Comparison of ENCODE assay signal across 13 cellular contexts in genomic region chr17:45093444-45094110, GRCh38. TPM values are rescaled to one million over a fixed set of nuclear protein-coding genes. Genes with fewer than 3 reads are reported as not detected.
DNase-seq lines count a peak whose midpoint lies in the region; ATAC-seq, FAIRE-seq and TF ChIP-seq lines count a peak whose summit lies in the region.
"Had no signal": no experiment of that assay in that cellular context is flagged by ENCODE, and none has a peak within 500 bp of the region (broad histone marks: within the 10 kb centered on the region; RNA-seq: fewer than 3 reads in every experiment).

No MANE protein-coding gene starts in this region.

- no peak overlapping the region for H3K4me3 ChIP-seq in brain microvascular endothelial cell (ENCODE audit: low read depth, low read length)
- H3K4me3 ChIP-seq in keratinocyte (ENCODE audit: control insufficient read depth in 2 of 3, extremely low read depth in 1 of 3, insufficient read depth in 2 of 3, low read depth in 1 of 3, low read length in 3 of 3) = no peak overlapping the region
- peak overlapping the region; percentile 35 to 45 (median 38) for H3K4me3 ChIP-seq in skeletal muscle tissue (ENCODE audit: low read length in 3 of 3)
- H3K4me3 ChIP-seq: GM23338 had no signal

- peak; percentile 7 for DNase-seq in H4 (ENCODE audit: low spot score)
- DNase-seq in brain microvascular endothelial cell = no peak
- DNase-seq in keratinocyte (ENCODE audit: low read depth, low spot score) = no peak
- no peak for DNase-seq in stimulated activated CD4-positive, alpha-beta T cell treated with anti-CD3 and anti-CD28 coated beads, Interleukin-2, amount 100 ng/mL, for 24 hours
- DNase-seq in COLO668 (lab: John Stamatoyannopoulos, UW; ENCODE audit: unreplicated experiment) = no peak
- no peak for DNase-seq in NCI-H345 (lab: John Stamatoyannopoulos, UW)
- DNase-seq: CD4-positive, alpha-beta memory T cell; NCI-H1694; stimulated activated CD4-positive, alpha-beta T cell treated with anti-CD3 and anti-CD28 coated beads, Interleukin-4, amount 100 ng/mL, for 4 hours had no signal

- FAIRE-seq in keratinocyte (lab: Jason Lieb, UNC) = no peak

- peak overlapping the region; percentile 53 for H3K9ac ChIP-seq in keratinocyte (ENCODE audit: control insufficient read depth, extremely low read depth, insufficient read depth, low read length)
- peak overlapping the region; percentile 45 to 77 (median 74) for H3K9ac ChIP-seq in skeletal muscle tissue (ENCODE audit: low read depth in 1 of 3, low read length in 3 of 3)

- no peaks in the 10 kb centered on the region for H3K9me1 ChIP-seq in keratinocyte (ENCODE audit: control insufficient read depth, extremely low read depth, insufficient read depth, low read length)

- peaks cover 31% of the 10 kb centered on the region for H3K4me1 ChIP-seq in keratinocyte (ENCODE audit: control insufficient read depth, extremely low read depth, insufficient read depth, low read length)
- peaks cover 40 to 55% (median 52%) of the 10 kb centered on the region in 3 donors for H3K4me1 ChIP-seq in skeletal muscle tissue (ENCODE audit: control insufficient read depth in 3 of 3, insufficient read depth in 3 of 3, low read length in 3 of 3)

- dilution Hi-C loops in keratinocyte (cut with MboI; ENCODE audit: extremely low pct_ligation_motif_present, low sequenced_read_pairs) = no loop called here

- H3K79me2 ChIP-seq in keratinocyte (ENCODE audit: control insufficient read depth, insufficient read depth, low read length) = peaks cover 4% of the 10 kb centered on the region

- H3K27ac ChIP-seq in brain microvascular endothelial cell (peak overlapping the region; percentile 71), keratinocyte (ENCODE audit: control insufficient read depth, insufficient read depth, low read length) (peak overlapping the region; percentile 75), skeletal muscle tissue (ENCODE audit: low read depth, low read length) (peak overlapping the region; percentile 92)
- H3K27ac ChIP-seq: HL-60 had no signal

- no peaks in the 10 kb centered on the region for H3K27me3 ChIP-seq in brain microvascular endothelial cell (replicated peaks)
- H3K27me3 ChIP-seq in keratinocyte (ENCODE audit: control insufficient read depth, extremely low read depth, insufficient read depth, low read length) = no peaks in the 10 kb centered on the region
- no peaks in the 10 kb centered on the region for H3K27me3 ChIP-seq in skeletal muscle tissue (ENCODE audit: control insufficient read depth in 3 of 3, insufficient read depth in 3 of 3, low read length in 3 of 3)

- ATAC-seq in HG03196 (IDR thresholded peaks at IDR 0.05; ENCODE audit: unreplicated experiment) = no peak
- ATAC-seq: GM23338 had no signal

- H3K4me2 ChIP-seq in keratinocyte (ENCODE audit: control insufficient read depth, extremely low read depth, insufficient read depth, low read depth, low read length) = peak overlapping the region; percentile 47
- H3K4me2 ChIP-seq: GM23338 had no signal

- in situ Hi-C loops in brain microvascular endothelial cell (cut with HindIII; ENCODE audit: low pct_ligation_motif_present, low sequenced_read_pairs) = no loop called here

- H3K9me3 ChIP-seq in keratinocyte (ENCODE audit: control insufficient read depth, low read depth, low read length) (peaks cover 4% of the 10 kb centered on the region), skeletal muscle tissue (ENCODE audit: control insufficient read depth in 3 of 3, low read length in 3 of 3) (no peaks in the 10 kb centered on the region)

- no peak for TF ChIP-seq CTCF in brain microvascular endothelial cell (IDR thresholded peaks at IDR 0.05; ENCODE audit: low read depth, low read length, missing control alignments)
- TF ChIP-seq CTCF in keratinocyte (optimal IDR thresholded peaks at IDR 0.05 in 1 of 3, IDR thresholded peaks at IDR 0.05 in 1 of 3, conservative IDR thresholded peaks at IDR 0.05 in 1 of 3; ENCODE audit: extremely low read depth in 1 of 3, insufficient read depth in 2 of 3, low read length in 3 of 3) = no peak

- peaks cover 75% of the 10 kb centered on the region for H3K36me3 ChIP-seq in brain microvascular endothelial cell (replicated peaks)
- peaks cover 45 to 48% of the 10 kb centered on the region in 2 experiments for H3K36me3 ChIP-seq in keratinocyte (ENCODE audit: control insufficient read depth in 2 of 2, extremely low read depth in 1 of 2, insufficient read depth in 2 of 2, low read length in 2 of 2)
- peaks cover 44 to 63% (median 63%) of the 10 kb centered on the region in 3 donors for H3K36me3 ChIP-seq in skeletal muscle tissue (ENCODE audit: control insufficient read depth in 3 of 3, insufficient read depth in 3 of 3, low read length in 3 of 3)

- H4K20me1 ChIP-seq in keratinocyte (ENCODE audit: control insufficient read depth, extremely low read depth, insufficient read depth, low read length) = no peaks in the 10 kb centered on the region

- H2AFZ ChIP-seq in keratinocyte (ENCODE audit: control insufficient read depth, low read length) = no peak overlapping the region
- H2AFZ ChIP-seq: GM23338 had no signal

RNA-seq across cellular contexts. Expression of gene NMT1, which starts 32.5 kb away (rescaled TPM):
- total RNA-seq in H4 (2014; rRNA removed; shearing (Covaris generic)) = 119 and 163 TPM in 2 replicates
- polyA plus RNA-seq in keratinocyte = 75.9 to 101 TPM (median 92.3 TPM) in 3 replicates
- polyA plus RNA-seq in keratinocyte (2011; ENCODE audit: low read depth) = 239 TPM
- 47.2 and 55.5 TPM in 2 replicates for polyA plus RNA-seq in keratinocyte (2011; cell fraction: cytosol; rRNA removed)
- 59.9 and 68.3 TPM in 2 replicates for polyA plus RNA-seq in keratinocyte (2011; cell fraction: nucleus; rRNA removed)
- polyA plus RNA-seq in keratinocyte (2012; ENCODE audit: low replicate concordance) = 107 and 154 TPM in 2 replicates
- 42.2 to 74.7 TPM (median 53.7 TPM) in 3 replicates for polyA minus RNA-seq in keratinocyte
- polyA minus RNA-seq in keratinocyte (2011; cell fraction: cytosol; rRNA and poly(A)+ RNA removed) = 446 TPM
- polyA minus RNA-seq in keratinocyte (2011; cell fraction: nucleus; rRNA and poly(A)+ RNA removed) = 32.5 and 42.7 TPM in 2 replicates
- total RNA-seq in skeletal muscle tissue = 35.5 TPM

RNA-seq across cellular contexts. Expression of gene PLCD3, which starts 38.7 kb away (rescaled TPM):
- total RNA-seq in H4 (2014; rRNA removed; shearing (Covaris generic)) = 21.0 and 157 TPM in 2 replicates
- polyA plus RNA-seq in keratinocyte = 53.3 to 86.4 TPM (median 75.7 TPM) in 3 replicates
- 27.6 TPM for polyA plus RNA-seq in keratinocyte (2011; ENCODE audit: low read depth)
- polyA plus RNA-seq in keratinocyte (2011; cell fraction: cytosol; rRNA removed) = 44.0 and 93.3 TPM in 2 replicates
- 46.4 and 64.5 TPM in 2 replicates for polyA plus RNA-seq in keratinocyte (2011; cell fraction: nucleus; rRNA removed)
- polyA plus RNA-seq in keratinocyte (2012; ENCODE audit: low replicate concordance) = 32.9 and 85.2 TPM in 2 replicates
- 77.9 to 252 TPM (median 124 TPM) in 3 replicates for polyA minus RNA-seq in keratinocyte
- polyA minus RNA-seq in keratinocyte (2011; cell fraction: cytosol; rRNA and poly(A)+ RNA removed) = 136 TPM
- 45.5 and 47.5 TPM in 2 replicates for polyA minus RNA-seq in keratinocyte (2011; cell fraction: nucleus; rRNA and poly(A)+ RNA removed)
- total RNA-seq in skeletal muscle tissue = 12.0 TPM

RNA-seq across cellular contexts. Expression of gene ACBD4, which starts 41.9 kb away (rescaled TPM):
- 2.1 and 2.6 TPM in 2 replicates for total RNA-seq in H4 (2014; rRNA removed; shearing (Covaris generic))
- 2.6 to 4.4 TPM (median 2.8 TPM) in 3 replicates for polyA plus RNA-seq in keratinocyte
- polyA plus RNA-seq in keratinocyte (2011; ENCODE audit: low read depth) = 4.6 TPM
- polyA plus RNA-seq in keratinocyte (2011; cell fraction: cytosol; rRNA removed) = 1.8 and 2.8 TPM in 2 replicates
- polyA plus RNA-seq in keratinocyte (2011; cell fraction: nucleus; rRNA removed) = 7.9 and 11.8 TPM in 2 replicates
- polyA plus RNA-seq in keratinocyte (2012; ENCODE audit: low replicate concordance) = 3.5 and 7.2 TPM in 2 replicates
- 1.3 to 3.9 TPM (median 3.9 TPM) in 3 replicates for polyA minus RNA-seq in keratinocyte
- 5.0 TPM for polyA minus RNA-seq in keratinocyte (2011; cell fraction: cytosol; rRNA and poly(A)+ RNA removed)
- 3.8 and 7.3 TPM in 2 replicates for polyA minus RNA-seq in keratinocyte (2011; cell fraction: nucleus; rRNA and poly(A)+ RNA removed)
- 3.1 TPM for total RNA-seq in skeletal muscle tissue

RNA-seq across cellular contexts. Expression of gene DCAKD, which starts 42.1 kb away (rescaled TPM):
- 29.3 and 39.8 TPM in 2 replicates for total RNA-seq in H4 (2014; rRNA removed; shearing (Covaris generic))
- polyA plus RNA-seq in keratinocyte = 18.7 to 27.6 TPM (median 22.8 TPM) in 3 replicates
- polyA plus RNA-seq in keratinocyte (2011; ENCODE audit: low read depth) = 10.3 TPM
- 19.2 and 26.4 TPM in 2 replicates for polyA plus RNA-seq in keratinocyte (2011; cell fraction: cytosol; rRNA removed)
- polyA plus RNA-seq in keratinocyte (2011; cell fraction: nucleus; rRNA removed) = 37.1 and 50.9 TPM in 2 replicates
- 26.6 and 27.7 TPM in 2 replicates for polyA plus RNA-seq in keratinocyte (2012; ENCODE audit: low replicate concordance)
- polyA minus RNA-seq in keratinocyte = 36.2 to 67.9 TPM (median 47.1 TPM) in 3 replicates
- polyA minus RNA-seq in keratinocyte (2011; cell fraction: cytosol; rRNA and poly(A)+ RNA removed) = 64.3 TPM
- 27.6 and 31.8 TPM in 2 replicates for polyA minus RNA-seq in keratinocyte (2011; cell fraction: nucleus; rRNA and poly(A)+ RNA removed)
- 20.9 TPM for total RNA-seq in skeletal muscle tissue

RNA-seq across cellular contexts. Expression of gene HEXIM1, which starts 54.7 kb away (rescaled TPM):
- total RNA-seq in H4 (2014; rRNA removed; shearing (Covaris generic)) = 4.9 and 6.5 TPM in 2 replicates
- 15.3 to 22.2 TPM (median 19.9 TPM) in 3 replicates for polyA plus RNA-seq in keratinocyte
- 17.4 TPM for polyA plus RNA-seq in keratinocyte (2011; ENCODE audit: low read depth)
- polyA plus RNA-seq in keratinocyte (2011; cell fraction: cytosol; rRNA removed) = 13.2 and 16.9 TPM in 2 replicates
- polyA plus RNA-seq in keratinocyte (2011; cell fraction: nucleus; rRNA removed) = 55.2 and 57.6 TPM in 2 replicates
- 20.4 and 40.9 TPM in 2 replicates for polyA plus RNA-seq in keratinocyte (2012; ENCODE audit: low replicate concordance)
- polyA minus RNA-seq in keratinocyte = 6.6 to 11.5 TPM (median 6.8 TPM) in 3 replicates
- polyA minus RNA-seq in keratinocyte (2011; cell fraction: cytosol; rRNA and poly(A)+ RNA removed) = 13.8 TPM
- 12.7 and 19.0 TPM in 2 replicates for polyA minus RNA-seq in keratinocyte (2011; cell fraction: nucleus; rRNA and poly(A)+ RNA removed)
- total RNA-seq in skeletal muscle tissue = 14.6 TPM

Comparison
In these comparisons a context has a peak if more than half of its experiments do, and no peak if none do; other contexts are left out.
1. H3K4me3 ChIP-seq: peak in skeletal muscle tissue (3 of 3); none in brain microvascular endothelial cell (single experiment) and keratinocyte (0 of 3).
2. Peak in every context shown above with its lines, with median percentiles within 50 percentile points of each other: H3K27ac ChIP-seq.